Comparison of ENCODE assay signal across 1 cellular context in the genomic region with DNA sequence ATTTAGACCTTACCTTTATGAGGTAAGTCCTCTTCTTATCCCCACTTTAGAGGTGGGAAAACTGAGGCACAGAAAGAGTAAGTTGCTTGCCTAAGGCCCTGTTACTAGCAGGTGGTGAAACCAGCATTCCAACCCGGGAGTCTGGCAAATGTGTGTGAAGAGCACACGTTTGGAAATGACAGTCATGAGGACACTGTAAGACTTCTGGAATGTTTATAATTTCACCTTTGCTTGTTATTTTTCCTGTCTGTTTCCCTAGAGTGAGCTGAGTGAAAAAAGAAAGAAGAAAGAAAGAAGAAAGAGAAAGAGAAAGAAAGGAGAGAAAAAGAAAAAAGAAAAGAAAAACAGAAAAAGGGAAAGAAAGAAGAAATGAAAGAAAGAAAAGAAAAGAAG.
TF ChIP-seq lines count a peak whose summit lies in the region.

No MANE protein-coding gene starts in this region.

TF ChIP-seq in GM23338, 12 proteins besides CTCF, POLR2A, EP300 and RAD21 (continued from another document):
- TF ChIP-seq, protein P1, sequence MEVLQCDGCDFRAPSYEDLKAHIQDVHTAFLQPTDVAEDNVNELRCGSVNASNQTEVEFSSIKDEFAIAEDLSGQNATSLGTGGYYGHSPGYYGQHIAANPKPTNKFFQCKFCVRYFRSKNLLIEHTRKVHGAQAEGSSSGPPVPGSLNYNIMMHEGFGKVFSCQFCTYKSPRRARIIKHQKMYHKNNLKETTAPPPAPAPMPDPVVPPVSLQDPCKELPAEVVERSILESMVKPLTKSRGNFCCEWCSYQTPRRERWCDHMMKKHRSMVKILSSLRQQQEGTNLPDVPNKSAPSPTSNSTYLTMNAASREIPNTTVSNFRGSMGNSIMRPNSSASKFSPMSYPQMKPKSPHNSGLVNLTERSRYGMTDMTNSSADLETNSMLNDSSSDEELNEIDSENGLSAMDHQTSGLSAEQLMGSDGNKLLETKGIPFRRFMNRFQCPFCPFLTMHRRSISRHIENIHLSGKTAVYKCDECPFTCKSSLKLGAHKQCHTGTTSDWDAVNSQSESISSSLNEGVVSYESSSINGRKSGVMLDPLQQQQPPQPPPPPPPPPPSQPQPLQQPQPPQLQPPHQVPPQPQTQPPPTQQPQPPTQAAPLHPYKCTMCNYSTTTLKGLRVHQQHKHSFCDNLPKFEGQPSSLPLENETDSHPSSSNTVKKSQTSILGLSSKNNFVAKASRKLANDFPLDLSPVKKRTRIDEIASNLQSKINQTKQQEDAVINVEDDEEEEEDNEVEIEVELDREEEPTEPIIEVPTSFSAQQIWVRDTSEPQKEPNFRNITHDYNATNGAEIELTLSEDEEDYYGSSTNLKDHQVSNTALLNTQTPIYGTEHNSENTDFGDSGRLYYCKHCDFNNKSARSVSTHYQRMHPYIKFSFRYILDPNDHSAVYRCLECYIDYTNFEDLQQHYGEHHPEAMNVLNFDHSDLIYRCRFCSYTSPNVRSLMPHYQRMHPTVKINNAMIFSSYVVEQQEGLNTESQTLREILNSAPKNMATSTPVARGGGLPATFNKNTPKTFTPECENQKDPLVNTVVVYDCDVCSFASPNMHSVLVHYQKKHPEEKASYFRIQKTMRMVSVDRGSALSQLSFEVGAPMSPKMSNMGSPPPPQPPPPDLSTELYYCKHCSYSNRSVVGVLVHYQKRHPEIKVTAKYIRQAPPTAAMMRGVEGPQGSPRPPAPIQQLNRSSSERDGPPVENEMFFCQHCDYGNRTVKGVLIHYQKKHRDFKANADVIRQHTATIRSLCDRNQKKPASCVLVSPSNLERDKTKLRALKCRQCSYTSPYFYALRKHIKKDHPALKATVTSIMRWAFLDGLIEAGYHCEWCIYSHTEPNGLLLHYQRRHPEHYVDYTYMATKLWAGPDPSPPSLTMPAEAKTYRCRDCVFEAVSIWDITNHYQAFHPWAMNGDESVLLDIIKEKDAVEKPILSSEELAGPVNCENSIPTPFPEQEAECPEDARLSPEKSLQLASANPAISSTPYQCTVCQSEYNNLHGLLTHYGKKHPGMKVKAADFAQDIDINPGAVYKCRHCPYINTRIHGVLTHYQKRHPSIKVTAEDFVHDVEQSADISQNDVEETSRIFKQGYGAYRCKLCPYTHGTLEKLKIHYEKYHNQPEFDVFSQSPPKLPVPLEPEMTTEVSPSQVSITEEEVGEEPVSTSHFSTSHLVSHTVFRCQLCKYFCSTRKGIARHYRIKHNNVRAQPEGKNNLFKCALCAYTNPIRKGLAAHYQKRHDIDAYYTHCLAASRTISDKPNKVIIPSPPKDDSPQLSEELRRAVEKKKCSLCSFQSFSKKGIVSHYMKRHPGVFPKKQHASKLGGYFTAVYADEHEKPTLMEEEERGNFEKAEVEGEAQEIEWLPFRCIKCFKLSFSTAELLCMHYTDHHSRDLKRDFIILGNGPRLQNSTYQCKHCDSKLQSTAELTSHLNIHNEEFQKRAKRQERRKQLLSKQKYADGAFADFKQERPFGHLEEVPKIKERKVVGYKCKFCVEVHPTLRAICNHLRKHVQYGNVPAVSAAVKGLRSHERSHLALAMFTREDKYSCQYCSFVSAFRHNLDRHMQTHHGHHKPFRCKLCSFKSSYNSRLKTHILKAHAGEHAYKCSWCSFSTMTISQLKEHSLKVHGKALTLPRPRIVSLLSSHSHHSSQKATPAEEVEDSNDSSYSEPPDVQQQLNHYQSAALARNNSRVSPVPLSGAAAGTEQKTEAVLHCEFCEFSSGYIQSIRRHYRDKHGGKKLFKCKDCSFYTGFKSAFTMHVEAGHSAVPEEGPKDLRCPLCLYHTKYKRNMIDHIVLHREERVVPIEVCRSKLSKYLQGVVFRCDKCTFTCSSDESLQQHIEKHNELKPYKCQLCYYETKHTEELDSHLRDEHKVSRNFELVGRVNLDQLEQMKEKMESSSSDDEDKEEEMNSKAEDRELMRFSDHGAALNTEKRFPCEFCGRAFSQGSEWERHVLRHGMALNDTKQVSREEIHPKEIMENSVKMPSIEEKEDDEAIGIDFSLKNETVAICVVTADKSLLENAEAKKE (CRISPR knock-in tag; IDR thresholded peaks at IDR 0.05): no peak
- TF ChIP-seq, protein P2, sequence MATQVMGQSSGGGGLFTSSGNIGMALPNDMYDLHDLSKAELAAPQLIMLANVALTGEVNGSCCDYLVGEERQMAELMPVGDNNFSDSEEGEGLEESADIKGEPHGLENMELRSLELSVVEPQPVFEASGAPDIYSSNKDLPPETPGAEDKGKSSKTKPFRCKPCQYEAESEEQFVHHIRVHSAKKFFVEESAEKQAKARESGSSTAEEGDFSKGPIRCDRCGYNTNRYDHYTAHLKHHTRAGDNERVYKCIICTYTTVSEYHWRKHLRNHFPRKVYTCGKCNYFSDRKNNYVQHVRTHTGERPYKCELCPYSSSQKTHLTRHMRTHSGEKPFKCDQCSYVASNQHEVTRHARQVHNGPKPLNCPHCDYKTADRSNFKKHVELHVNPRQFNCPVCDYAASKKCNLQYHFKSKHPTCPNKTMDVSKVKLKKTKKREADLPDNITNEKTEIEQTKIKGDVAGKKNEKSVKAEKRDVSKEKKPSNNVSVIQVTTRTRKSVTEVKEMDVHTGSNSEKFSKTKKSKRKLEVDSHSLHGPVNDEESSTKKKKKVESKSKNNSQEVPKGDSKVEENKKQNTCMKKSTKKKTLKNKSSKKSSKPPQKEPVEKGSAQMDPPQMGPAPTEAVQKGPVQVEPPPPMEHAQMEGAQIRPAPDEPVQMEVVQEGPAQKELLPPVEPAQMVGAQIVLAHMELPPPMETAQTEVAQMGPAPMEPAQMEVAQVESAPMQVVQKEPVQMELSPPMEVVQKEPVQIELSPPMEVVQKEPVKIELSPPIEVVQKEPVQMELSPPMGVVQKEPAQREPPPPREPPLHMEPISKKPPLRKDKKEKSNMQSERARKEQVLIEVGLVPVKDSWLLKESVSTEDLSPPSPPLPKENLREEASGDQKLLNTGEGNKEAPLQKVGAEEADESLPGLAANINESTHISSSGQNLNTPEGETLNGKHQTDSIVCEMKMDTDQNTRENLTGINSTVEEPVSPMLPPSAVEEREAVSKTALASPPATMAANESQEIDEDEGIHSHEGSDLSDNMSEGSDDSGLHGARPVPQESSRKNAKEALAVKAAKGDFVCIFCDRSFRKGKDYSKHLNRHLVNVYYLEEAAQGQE (IDR thresholded peaks at IDR 0.05; ENCODE audit: unreplicated experiment): no peak
- TF ChIP-seq ZNF114 (CRISPR knock-in tag; IDR thresholded peaks at IDR 0.05) (no peak), ZNF331 (CRISPR knock-in tag; IDR thresholded peaks at IDR 0.05; ENCODE audit: low read depth) (no peak), EZH2phosphoT487 (IDR thresholded peaks at IDR 0.05; ENCODE audit: unreplicated experiment) (no peak), POLR2AphosphoS5 (IDR thresholded peaks at IDR 0.05; ENCODE audit: low read depth) (no peak), EZH2 (IDR thresholded peaks at IDR 0.05; ENCODE audit: low read depth, unreplicated experiment) (no peak)
